27 cellular contexts compared by ENCODE assay signal in the genomic region with DNA sequence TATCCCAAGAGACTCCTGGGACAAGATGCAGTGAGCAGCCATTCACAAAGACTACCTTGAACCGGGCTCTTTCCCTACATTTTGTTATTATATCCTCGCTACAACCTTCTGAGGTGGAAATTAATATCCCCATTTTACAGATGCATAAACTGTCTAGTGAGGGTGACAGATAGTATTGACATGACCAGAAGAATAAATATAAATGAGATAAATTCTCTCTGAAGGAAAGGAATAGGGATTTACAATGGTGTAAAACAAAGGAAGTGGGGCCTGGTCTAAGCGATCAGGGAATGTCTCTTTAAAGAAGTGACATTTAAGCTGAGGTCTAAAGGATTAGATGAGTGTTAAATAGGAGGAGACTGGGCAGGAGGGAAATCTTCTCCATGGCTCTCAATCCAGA.
"Had no signal": no experiment of that assay in that cellular context is flagged by ENCODE, and none has a peak within 500 bp of the region (broad histone marks: within the 10 kb centered on the region; RNA-seq: fewer than 3 reads in every experiment).

No MANE protein-coding gene starts in this region.

- ATAC-seq: stimulated activated effector memory CD8-positive, alpha-beta T cell treated with anti-CD3 and anti-CD28 coated beads, Interleukin-12 subunit alpha, Interleukin-12 subunit beta, amount 100 ng/mL, for 72 hours; stimulated activated memory B cell treated with anti-CD40 and anti-IgM and Interleukin-4, amounts not matched to agents 10 μg/mL and 1 μg/mL and 100 μg/mL, for 72 hours; stimulated activated naive B cell treated with anti-CD40 and anti-IgM and Interleukin-4, amounts not matched to agents 10 μg/mL and 1 μg/mL and 100 μg/mL, for 72 hours; stimulated activated naive CD8-positive, alpha-beta T cell treated with anti-CD3 and anti-CD28 coated beads, Interleukin-15, amount 100 ng/mL, for 72 hours; stimulated activated naive CD8-positive, alpha-beta T cell treated with anti-CD3 and anti-CD28 coated beads, Interleukin-15, Interleukin-2, amounts not matched to agents 100 U/mL and 50 U/mL, for 24 hours; upper lobe of right lung had no signal

- H3K27ac ChIP-seq: stomach, suprapubic skin, testis, thoracic aorta, thyroid gland, tibial artery, tibial nerve, transverse colon, upper lobe of left lung, upper lobe of right lung, uterus, vagina had no signal

- H3K9me3 ChIP-seq: stomach, suprapubic skin, testis, thoracic aorta, thyroid gland, tibial nerve, transverse colon, upper lobe of left lung, upper lobe of right lung, uterus, vagina had no signal

- DNase-seq: stimulated activated CD4-positive, alpha-beta T cell treated with anti-CD3 and anti-CD28 coated beads, Interleukin-2, amount 100 ng/mL, for 48 hours; stimulated activated CD4-positive, alpha-beta T cell treated with anti-CD3 and anti-CD28 coated beads, Interleukin-4, amount 100 ng/mL, for 1 hour; stimulated activated CD4-positive, alpha-beta T cell treated with anti-CD3 and anti-CD28 coated beads, Interleukin-4, amount 100 ng/mL, for 24 hours; stimulated activated CD4-positive, alpha-beta T cell treated with anti-CD3 and anti-CD28 coated beads, Interleukin-4, amount 100 ng/mL, for 4 hours; stimulated activated CD8-positive, alpha-beta memory T cell treated with anti-CD3 and anti-CD28 coated beads, Interleukin-4, amount 100 ng/mL, for 48 hours; stimulated activated naive B cell treated with anti-CD40 and anti-IgM and Interleukin-4, amounts not matched to agents 10 μg/mL and 1 μg/mL and 100 μg/mL, for 72 hours; stimulated activated naive CD4-positive, alpha-beta T cell; stimulated activated naive CD4-positive, alpha-beta T cell treated with Interleukin-2 at 50 U/mL for 16 hours; stimulated activated naive CD8-positive, alpha-beta T cell treated with anti-CD3 and anti-CD28 coated beads, Interleukin-15, amount 100 ng/mL, for 72 hours; stimulated activated naive CD8-positive, alpha-beta T cell treated with anti-CD3 and anti-CD28 coated beads, Interleukin-15, Interleukin-2, amounts not matched to agents 100 U/mL and 50 U/mL, for 24 hours; stomach; substantia nigra; testis; thyroid gland; tibial artery; transverse colon; trophoblast cell; upper lobe of left lung; upper lobe of right lung; uterus had no signal

- FAIRE-seq: urothelium cell line had no signal

- H3K4me1 ChIP-seq: suprapubic skin, thyroid gland, transverse colon, upper lobe of right lung, uterus, vagina had no signal

- H3K4me3 ChIP-seq: stomach, suprapubic skin, testis, thoracic aorta, thyroid gland, tibial artery, tibial nerve, transverse colon, upper lobe of left lung, upper lobe of right lung, uterus, vagina had no signal

- H3K36me3 ChIP-seq: stomach, suprapubic skin, thoracic aorta, thyroid gland, tibial artery, tibial nerve, transverse colon, upper lobe of left lung, upper lobe of right lung, uterus, vagina had no signal

- H3K27me3 ChIP-seq: suprapubic skin, testis, thyroid gland, tibial nerve, upper lobe of left lung, upper lobe of right lung, uterus, vagina had no signal
